In the genomic region with DNA sequence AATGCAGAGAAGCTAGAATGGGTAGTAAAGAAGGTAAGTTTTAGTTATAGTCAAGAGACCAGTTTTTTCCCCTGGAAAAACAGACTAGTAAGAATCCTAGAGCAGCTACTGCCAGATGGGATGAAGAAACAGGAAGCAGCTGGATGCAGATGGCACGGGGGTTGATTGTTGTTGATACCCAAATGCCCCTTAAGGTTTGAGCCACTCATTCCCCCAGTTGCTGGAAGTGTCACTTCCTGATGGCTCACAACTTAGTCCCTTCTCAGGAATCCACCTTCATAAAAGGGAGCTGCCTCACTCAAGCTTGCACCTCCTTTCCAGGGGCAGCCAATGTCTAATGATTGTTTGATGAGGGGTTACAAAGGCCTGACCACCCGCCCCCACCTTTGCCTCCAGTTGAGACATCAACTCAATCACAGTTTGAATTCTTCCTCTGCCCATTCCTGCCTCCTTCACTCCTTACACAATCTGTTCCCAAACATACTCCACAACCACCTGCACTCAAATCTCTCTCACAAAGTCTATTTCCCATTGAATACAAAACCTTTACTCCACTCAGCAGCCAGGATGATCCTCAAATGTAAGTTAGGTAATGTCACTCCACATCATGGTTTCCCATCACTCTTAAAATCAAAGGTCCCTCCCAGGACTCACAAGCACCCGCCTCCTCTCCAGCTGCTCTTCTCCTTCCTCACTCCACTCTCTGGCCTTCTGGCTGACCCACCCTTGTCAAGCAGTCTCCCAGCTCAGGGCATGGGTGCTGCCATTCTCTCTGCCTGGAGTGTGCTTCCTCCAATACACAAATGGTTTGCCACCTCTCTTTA, we compare ENCODE assay signal across 1 cellular context.
TF ChIP-seq lines count a peak whose summit lies in the region.

No MANE protein-coding gene starts in this region.

TF ChIP-seq in IMR-90, 13 proteins besides CTCF, POLR2A, EP300 and RAD21:
- TF ChIP-seq MXI1 (IDR thresholded peaks at IDR 0.05; ENCODE audit: borderline replicate concordance, low read depth, low read length) (no peak), NFE2L2 (IDR thresholded peaks at IDR 0.05; ENCODE audit: low read depth, low read length) (no peak), FOS (IDR thresholded peaks at IDR 0.05; ENCODE audit: low read depth, low read length) (no peak), RFX5 (IDR thresholded peaks at IDR 0.05; ENCODE audit: low read depth, low read length) (no peak), CHD1 (IDR thresholded peaks at IDR 0.05; ENCODE audit: low read depth, low read length) (no peak), MAFK (IDR thresholded peaks at IDR 0.05; ENCODE audit: low read depth, low read length) (no peak), MAZ (IDR thresholded peaks at IDR 0.05; ENCODE audit: borderline replicate concordance, low read depth, low read length) (no peak), BHLHE40 (IDR thresholded peaks at IDR 0.05; ENCODE audit: low read depth, low read length) (no peak), SMC3 (IDR thresholded peaks at IDR 0.05; ENCODE audit: low read depth, low read length) (no peak)
- TF ChIP-seq, protein P1, sequence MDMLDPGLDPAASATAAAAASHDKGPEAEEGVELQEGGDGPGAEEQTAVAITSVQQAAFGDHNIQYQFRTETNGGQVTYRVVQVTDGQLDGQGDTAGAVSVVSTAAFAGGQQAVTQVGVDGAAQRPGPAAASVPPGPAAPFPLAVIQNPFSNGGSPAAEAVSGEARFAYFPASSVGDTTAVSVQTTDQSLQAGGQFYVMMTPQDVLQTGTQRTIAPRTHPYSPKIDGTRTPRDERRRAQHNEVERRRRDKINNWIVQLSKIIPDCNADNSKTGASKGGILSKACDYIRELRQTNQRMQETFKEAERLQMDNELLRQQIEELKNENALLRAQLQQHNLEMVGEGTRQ (IDR thresholded peaks at IDR 0.05; ENCODE audit: low read depth, low read length) = no peak
- TF ChIP-seq, protein P2, sequence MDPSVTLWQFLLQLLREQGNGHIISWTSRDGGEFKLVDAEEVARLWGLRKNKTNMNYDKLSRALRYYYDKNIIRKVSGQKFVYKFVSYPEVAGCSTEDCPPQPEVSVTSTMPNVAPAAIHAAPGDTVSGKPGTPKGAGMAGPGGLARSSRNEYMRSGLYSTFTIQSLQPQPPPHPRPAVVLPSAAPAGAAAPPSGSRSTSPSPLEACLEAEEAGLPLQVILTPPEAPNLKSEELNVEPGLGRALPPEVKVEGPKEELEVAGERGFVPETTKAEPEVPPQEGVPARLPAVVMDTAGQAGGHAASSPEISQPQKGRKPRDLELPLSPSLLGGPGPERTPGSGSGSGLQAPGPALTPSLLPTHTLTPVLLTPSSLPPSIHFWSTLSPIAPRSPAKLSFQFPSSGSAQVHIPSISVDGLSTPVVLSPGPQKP (IDR thresholded peaks at IDR 0.05; ENCODE audit: borderline replicate concordance, low read depth, low read length) = no peak
TF ChIP-seq in IMR-90: peak in this region for 0.
